In genomic region chr16:70705056-70705455, GRCh38 we compare ENCODE assay signal across 20 cellular contexts. TPM values are rescaled to one million over a fixed set of nuclear protein-coding genes. Genes with fewer than 3 reads are reported as not detected.
DNase-seq lines count a peak whose midpoint lies in the region; ATAC-seq and TF ChIP-seq lines count a peak whose summit lies in the region.
"Had no signal": no experiment of that assay in that cellular context is flagged by ENCODE, and none has a peak within 500 bp of the region (broad histone marks: within the 10 kb centered on the region; RNA-seq: fewer than 3 reads in every experiment).

No MANE protein-coding gene starts in this region.

- ATAC-seq in GM21786 (IDR thresholded peaks at IDR 0.05; ENCODE audit: unreplicated experiment) = no peak
- ATAC-seq: CD8-positive, alpha-beta T cell; left lung; stimulated activated memory B cell treated with anti-CD40 and anti-IgM and Interleukin-4, amounts not matched to agents 10 μg/mL and 1 μg/mL and 100 μg/mL, for 72 hours had no signal

- peaks cover 31% of the 10 kb centered on the region for H3K4me1 Mint-ChIP-seq in endothelial cell (ENCODE audit: unreplicated experiment)

- no peak for TF ChIP-seq CTCF in endothelial cell (IDR thresholded peaks at IDR 0.05; ENCODE audit: unreplicated experiment)

- peak overlapping the region; percentile 47 for H4K91ac ChIP-seq in trophoblast cell (ENCODE audit: low read depth, low read length)

- H3K36me3 ChIP-seq in trophoblast cell (ENCODE audit: control insufficient read depth in 1 of 2, insufficient read depth in 2 of 2, low read length in 2 of 2) = no peaks in the 10 kb centered on the region
- H3K36me3 ChIP-seq: SJCRH30 had no signal

- H3K4ac ChIP-seq in trophoblast cell (ENCODE audit: low read depth, low read length) = peak overlapping the region; percentile 44

- no peaks in the 10 kb centered on the region for H3K79me2 ChIP-seq in trophoblast cell (ENCODE audit: control insufficient read depth, insufficient read depth, low read length, poor library complexity)

- no peak overlapping the region for H3K18ac ChIP-seq in trophoblast cell (ENCODE audit: low read length)

- no peak overlapping the region for H2AFZ ChIP-seq in trophoblast cell (ENCODE audit: insufficient read depth, low read length, poor library complexity)
- H2AFZ ChIP-seq: parathyroid adenoma had no signal

- no peak overlapping the region for H3K9ac ChIP-seq in trophoblast cell (ENCODE audit: low read length)
- H3K9ac ChIP-seq: parathyroid adenoma had no signal

- peaks cover 17% of the 10 kb centered on the region for H3K27me3 Mint-ChIP-seq in endothelial cell (ENCODE audit: unreplicated experiment)
- H3K27me3 Mint-ChIP-seq: stimulated activated memory B cell treated with anti-CD40 and anti-IgM and Interleukin-4, amounts not matched to agents 10 μg/mL and 1 μg/mL and 100 μg/mL, for 72 hours had no signal

- H4K8ac ChIP-seq in trophoblast cell (ENCODE audit: low read depth, low read length) = no peak overlapping the region

- H3K4me2 ChIP-seq in trophoblast cell (ENCODE audit: low read length) = no peak overlapping the region

- no peak overlapping the region for H4K12ac ChIP-seq in trophoblast cell (ENCODE audit: low read depth, low read length)

- no peak overlapping the region for H3K14ac ChIP-seq in trophoblast cell (ENCODE audit: low read length)

- peaks cover 34 to 38% of the 10 kb centered on the region in 2 experiments for H3K4me1 ChIP-seq in trophoblast cell (ENCODE audit: control insufficient read depth in 1 of 2, insufficient read depth in 2 of 2, low read length in 2 of 2)

- peak overlapping the region; percentile 24 for H3K27ac Mint-ChIP-seq in endothelial cell (ENCODE audit: unreplicated experiment)
- H3K27ac Mint-ChIP-seq: CD8-positive, alpha-beta T cell; stimulated activated memory B cell treated with anti-CD40 and anti-IgM and Interleukin-4, amounts not matched to agents 10 μg/mL and 1 μg/mL and 100 μg/mL, for 72 hours had no signal

- no peak overlapping the region for H2BK5ac ChIP-seq in trophoblast cell (ENCODE audit: low read depth, low read length, poor library complexity)

- H3K27me3 ChIP-seq in trophoblast cell (ENCODE audit: insufficient read depth, low read length) = no peaks in the 10 kb centered on the region
- H3K27me3 ChIP-seq: left lung, SJCRH30 had no signal

- H3K27ac ChIP-seq in trophoblast cell (ENCODE audit: low read depth, low read length) = no peak overlapping the region
- H3K27ac ChIP-seq: left lung, SJCRH30 had no signal

- H3K9me3 Mint-ChIP-seq in endothelial cell (ENCODE audit: unreplicated experiment) = no peaks in the 10 kb centered on the region
- H3K9me3 Mint-ChIP-seq: CD8-positive, alpha-beta T cell; stimulated activated memory B cell treated with anti-CD40 and anti-IgM and Interleukin-4, amounts not matched to agents 10 μg/mL and 1 μg/mL and 100 μg/mL, for 72 hours had no signal

- H2AK5ac ChIP-seq in trophoblast cell (ENCODE audit: low read length) = peak overlapping the region; percentile 1

- peaks cover 6% of the 10 kb centered on the region for H3K36me3 Mint-ChIP-seq in endothelial cell (ENCODE audit: low read depth, unreplicated experiment)

- no peak overlapping the region for H3K23ac ChIP-seq in trophoblast cell (ENCODE audit: low read length)

- DNase-seq in A172 (ENCODE audit: low spot score) (peak; percentile 68), HCEC 1CT (peak; percentile 53), endothelial cell (ENCODE audit: low spot score) (no peak), trophoblast cell (no peak), UCSD-AML1 (lab: John Stamatoyannopoulos, UW; ENCODE audit: unreplicated experiment) (no peak), HuH-7 (ENCODE audit: low spot score) (no peak)
- DNase-seq in effector CD8-positive, alpha-beta T cell (lab: John Stamatoyannopoulos, UW) = no peak
- DNase-seq: activated CD4-positive, alpha-beta T cell treated with anti-CD3 and anti-CD28 coated beads for 4 hours; activated CD8-positive, alpha-beta memory T cell treated with anti-CD3 and anti-CD28 coated beads, Interleukin-2, amount 50 U/mL, for 4 hours; activated gamma-delta T cell treated with Interleukin-2 at 50 U/mL for 16 hours; CD8-positive, alpha-beta T cell; DND-41; left lung; NCI-H1048; OCI-M1; SJCRH30; T1000 had no signal

- peaks cover 19% of the 10 kb centered on the region for H3K79me1 ChIP-seq in trophoblast cell (ENCODE audit: low read length)

- H2BK120ac ChIP-seq in trophoblast cell (ENCODE audit: insufficient read depth, low read length, poor library complexity) = no peak overlapping the region

- H2BK12ac ChIP-seq in trophoblast cell (ENCODE audit: low read length) = no peak overlapping the region

- no peaks in the 10 kb centered on the region for H3K9me3 ChIP-seq in trophoblast cell (ENCODE audit: insufficient read depth, low read depth, low read length)
- H3K9me3 ChIP-seq: left lung, SJCRH30 had no signal

- no peak overlapping the region for H3K4me3 ChIP-seq in trophoblast cell (ENCODE audit: low read depth, low read length)
- H3K4me3 ChIP-seq: left lung, SJCRH30 had no signal

- no peak overlapping the region for H3K4me3 Mint-ChIP-seq in endothelial cell (ENCODE audit: unreplicated experiment)
- H3K4me3 Mint-ChIP-seq: CD8-positive, alpha-beta T cell; stimulated activated memory B cell treated with anti-CD40 and anti-IgM and Interleukin-4, amounts not matched to agents 10 μg/mL and 1 μg/mL and 100 μg/mL, for 72 hours had no signal

- WGBS in trophoblast cell (ENCODE audit: extremely low coverage, insufficient coverage, insufficient read length) = no CpG with 5 or more reads among the region's 8 CpGs

RNA-seq across cellular contexts. Expression of gene MTSS2, which starts 19.2 kb away (rescaled TPM):
- total RNA-seq in A172 (2014; rRNA removed; shearing (Covaris generic)) = 74.1 and 96.8 TPM in 2 replicates
- total RNA-seq in endothelial cell (ENCODE audit: unreplicated experiment) = 82.6 TPM
- 164 and 171 TPM in 2 replicates for polyA plus RNA-seq in trophoblast cell (2013)

RNA-seq across cellular contexts. Expression of gene IL34, which starts 58.7 kb away (rescaled TPM):
- 7.8 and 10.5 TPM in 2 replicates for total RNA-seq in A172 (2014; rRNA removed; shearing (Covaris generic))
- 1.6 TPM for total RNA-seq in endothelial cell (ENCODE audit: unreplicated experiment)
- 0.15 and 0.18 TPM in 2 replicates for polyA plus RNA-seq in trophoblast cell (2013)

Comparison
In these comparisons a context has a peak if more than half of its experiments do, and no peak if none do; other contexts are left out.
1. DNase-seq: peak in A172 (single experiment) and HCEC 1CT (single experiment); none in endothelial cell (single experiment), trophoblast cell (0 of 2), effector CD8-positive, alpha-beta T cell (single experiment), UCSD-AML1 (single experiment) and HuH-7 (single experiment).